Comparison of ENCODE assay signal across 1 cellular context in genomic region chr1:227317541-227318002, GRCh38.
TF ChIP-seq lines count a peak whose summit lies in the region.

No MANE protein-coding gene starts in this region.

TF ChIP-seq in K562, 482 proteins besides CTCF, POLR2A, EP300 and RAD21 (continued from another document and continues in another):
- TF ChIP-seq, protein P1, sequence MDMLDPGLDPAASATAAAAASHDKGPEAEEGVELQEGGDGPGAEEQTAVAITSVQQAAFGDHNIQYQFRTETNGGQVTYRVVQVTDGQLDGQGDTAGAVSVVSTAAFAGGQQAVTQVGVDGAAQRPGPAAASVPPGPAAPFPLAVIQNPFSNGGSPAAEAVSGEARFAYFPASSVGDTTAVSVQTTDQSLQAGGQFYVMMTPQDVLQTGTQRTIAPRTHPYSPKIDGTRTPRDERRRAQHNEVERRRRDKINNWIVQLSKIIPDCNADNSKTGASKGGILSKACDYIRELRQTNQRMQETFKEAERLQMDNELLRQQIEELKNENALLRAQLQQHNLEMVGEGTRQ (CRISPR knock-in tag; IDR thresholded peaks at IDR 0.05): no peak
- no peak for TF ChIP-seq ZZZ3 (IDR thresholded peaks at IDR 0.05)
- TF ChIP-seq KLF10 (CRISPR knock-in tag; IDR thresholded peaks at IDR 0.05): no peak
- TF ChIP-seq MLX (CRISPR knock-in tag; conservative IDR thresholded peaks at IDR 0.05): no peak
- no peak; the same call in none of the 2 replicates for TF ChIP-seq SMARCC2 (IDR thresholded peaks at IDR 0.05; ENCODE audit: low read depth)
- no peak; the same call in 1 of the 2 replicates for TF ChIP-seq MTA3 (IDR thresholded peaks at IDR 0.05; ENCODE audit: borderline replicate concordance)
- peak; percentile 20; the same call in 1 of the 2 replicates for TF ChIP-seq SNIP1 (IDR thresholded peaks at IDR 0.05; ENCODE audit: low read depth)
- TF ChIP-seq POLR2B (IDR thresholded peaks at IDR 0.05; ENCODE audit: low read depth, partially characterized antibody): no peak
- TF ChIP-seq, protein P2, sequence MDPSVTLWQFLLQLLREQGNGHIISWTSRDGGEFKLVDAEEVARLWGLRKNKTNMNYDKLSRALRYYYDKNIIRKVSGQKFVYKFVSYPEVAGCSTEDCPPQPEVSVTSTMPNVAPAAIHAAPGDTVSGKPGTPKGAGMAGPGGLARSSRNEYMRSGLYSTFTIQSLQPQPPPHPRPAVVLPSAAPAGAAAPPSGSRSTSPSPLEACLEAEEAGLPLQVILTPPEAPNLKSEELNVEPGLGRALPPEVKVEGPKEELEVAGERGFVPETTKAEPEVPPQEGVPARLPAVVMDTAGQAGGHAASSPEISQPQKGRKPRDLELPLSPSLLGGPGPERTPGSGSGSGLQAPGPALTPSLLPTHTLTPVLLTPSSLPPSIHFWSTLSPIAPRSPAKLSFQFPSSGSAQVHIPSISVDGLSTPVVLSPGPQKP (CRISPR knock-in tag; IDR thresholded peaks at IDR 0.05): no peak
- TF ChIP-seq ZBTB40 (IDR thresholded peaks at IDR 0.05): peak; percentile 64
- TF ChIP-seq ZBTB40 (CRISPR knock-in tag; IDR thresholded peaks at IDR 0.05): no peak
- TF ChIP-seq, protein P3, sequence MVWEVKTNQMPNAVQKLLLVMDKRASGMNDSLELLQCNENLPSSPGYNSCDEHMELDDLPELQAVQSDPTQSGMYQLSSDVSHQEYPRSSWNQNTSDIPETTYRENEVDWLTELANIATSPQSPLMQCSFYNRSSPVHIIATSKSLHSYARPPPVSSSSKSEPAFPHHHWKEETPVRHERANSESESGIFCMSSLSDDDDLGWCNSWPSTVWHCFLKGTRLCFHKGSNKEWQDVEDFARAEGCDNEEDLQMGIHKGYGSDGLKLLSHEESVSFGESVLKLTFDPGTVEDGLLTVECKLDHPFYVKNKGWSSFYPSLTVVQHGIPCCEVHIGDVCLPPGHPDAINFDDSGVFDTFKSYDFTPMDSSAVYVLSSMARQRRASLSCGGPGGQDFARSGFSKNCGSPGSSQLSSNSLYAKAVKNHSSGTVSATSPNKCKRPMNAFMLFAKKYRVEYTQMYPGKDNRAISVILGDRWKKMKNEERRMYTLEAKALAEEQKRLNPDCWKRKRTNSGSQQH (CRISPR knock-in tag; IDR thresholded peaks at IDR 0.05): 0 out of 2 replicates have a peak, but pooled peaks have one; percentile 17
- peak; percentile 30 for TF ChIP-seq SAP30 (IDR thresholded peaks at IDR 0.05; ENCODE audit: borderline replicate concordance, insufficient read depth, low read depth, low read length, poor library complexity, severe bottlenecking)
- no peak for TF ChIP-seq HEY1 (CRISPR knock-in tag; IDR thresholded peaks at IDR 0.05; ENCODE audit: borderline replicate concordance)
- TF ChIP-seq MECOM (CRISPR knock-in tag; IDR thresholded peaks at IDR 0.05): no peak
- TF ChIP-seq BACH1 (tag; IDR thresholded peaks at IDR 0.05): no peak
- no peak for TF ChIP-seq U2AF1 (optimal IDR thresholded peaks at IDR 0.05; ENCODE audit: low read depth, low read length)
- TF ChIP-seq MTF1 (CRISPR knock-in tag; IDR thresholded peaks at IDR 0.05; ENCODE audit: borderline replicate concordance): no peak
- no peak for TF ChIP-seq ZNF253 (CRISPR knock-in tag; conservative IDR thresholded peaks at IDR 0.05)
- TF ChIP-seq, protein P4, sequence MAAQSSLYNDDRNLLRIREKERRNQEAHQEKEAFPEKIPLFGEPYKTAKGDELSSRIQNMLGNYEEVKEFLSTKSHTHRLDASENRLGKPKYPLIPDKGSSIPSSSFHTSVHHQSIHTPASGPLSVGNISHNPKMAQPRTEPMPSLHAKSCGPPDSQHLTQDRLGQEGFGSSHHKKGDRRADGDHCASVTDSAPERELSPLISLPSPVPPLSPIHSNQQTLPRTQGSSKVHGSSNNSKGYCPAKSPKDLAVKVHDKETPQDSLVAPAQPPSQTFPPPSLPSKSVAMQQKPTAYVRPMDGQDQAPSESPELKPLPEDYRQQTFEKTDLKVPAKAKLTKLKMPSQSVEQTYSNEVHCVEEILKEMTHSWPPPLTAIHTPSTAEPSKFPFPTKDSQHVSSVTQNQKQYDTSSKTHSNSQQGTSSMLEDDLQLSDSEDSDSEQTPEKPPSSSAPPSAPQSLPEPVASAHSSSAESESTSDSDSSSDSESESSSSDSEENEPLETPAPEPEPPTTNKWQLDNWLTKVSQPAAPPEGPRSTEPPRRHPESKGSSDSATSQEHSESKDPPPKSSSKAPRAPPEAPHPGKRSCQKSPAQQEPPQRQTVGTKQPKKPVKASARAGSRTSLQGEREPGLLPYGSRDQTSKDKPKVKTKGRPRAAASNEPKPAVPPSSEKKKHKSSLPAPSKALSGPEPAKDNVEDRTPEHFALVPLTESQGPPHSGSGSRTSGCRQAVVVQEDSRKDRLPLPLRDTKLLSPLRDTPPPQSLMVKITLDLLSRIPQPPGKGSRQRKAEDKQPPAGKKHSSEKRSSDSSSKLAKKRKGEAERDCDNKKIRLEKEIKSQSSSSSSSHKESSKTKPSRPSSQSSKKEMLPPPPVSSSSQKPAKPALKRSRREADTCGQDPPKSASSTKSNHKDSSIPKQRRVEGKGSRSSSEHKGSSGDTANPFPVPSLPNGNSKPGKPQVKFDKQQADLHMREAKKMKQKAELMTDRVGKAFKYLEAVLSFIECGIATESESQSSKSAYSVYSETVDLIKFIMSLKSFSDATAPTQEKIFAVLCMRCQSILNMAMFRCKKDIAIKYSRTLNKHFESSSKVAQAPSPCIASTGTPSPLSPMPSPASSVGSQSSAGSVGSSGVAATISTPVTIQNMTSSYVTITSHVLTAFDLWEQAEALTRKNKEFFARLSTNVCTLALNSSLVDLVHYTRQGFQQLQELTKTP (IDR thresholded peaks at IDR 0.05; ENCODE audit: low read depth in 1 of 2, partially characterized antibody in 2 of 2): peak; percentile 60 to 75
- TF ChIP-seq TAF7 (tag; IDR thresholded peaks at IDR 0.05): no peak
- TF ChIP-seq CBFA2T2 (conservative IDR thresholded peaks at IDR 0.05): no peak
- no peak for TF ChIP-seq ZNF3 (CRISPR knock-in tag; IDR thresholded peaks at IDR 0.05)
- TF ChIP-seq ZNF318 (IDR thresholded peaks at IDR 0.05; ENCODE audit: borderline replicate concordance in 1 of 2, low read depth in 1 of 2): peak in 1 of 2 experiments; percentile 31; a peak in 1 of 4 replicates
- TF ChIP-seq FOXO4 (CRISPR knock-in tag; IDR thresholded peaks at IDR 0.05): no peak
